ENCODE assay signal across 1 cellular context in genomic region chr1:115877511-115877910, GRCh38.
TF ChIP-seq lines count a peak whose summit lies in the region.

No MANE protein-coding gene starts in this region.

TF ChIP-seq in HEK293, 187 proteins besides CTCF, POLR2A, EP300 and RAD21 (continued from another document):
- TF ChIP-seq TRIM28 (IDR thresholded peaks at IDR 0.05; ENCODE audit: borderline replicate concordance, low read length) = peak; percentile 58; the same call in 1 of the 2 replicates
- no peak for TF ChIP-seq ZSCAN30 (tag by site-specific recombination; IDR thresholded peaks at IDR 0.05)
- TF ChIP-seq ZNF692 (tag by site-specific recombination; IDR thresholded peaks at IDR 0.05) = no peak
- TF ChIP-seq ZNF530 (tag by site-specific recombination; IDR thresholded peaks at IDR 0.05; ENCODE audit: low read depth) = no peak
- no peak for TF ChIP-seq PRDM4 (tag by site-specific recombination; IDR thresholded peaks at IDR 0.05)
- no peak for TF ChIP-seq ZNF624 (tag by site-specific recombination; IDR thresholded peaks at IDR 0.05)
TF ChIP-seq in HEK293: peak in this region for 6.
